14 cellular contexts compared by ENCODE assay signal in the genomic region with DNA sequence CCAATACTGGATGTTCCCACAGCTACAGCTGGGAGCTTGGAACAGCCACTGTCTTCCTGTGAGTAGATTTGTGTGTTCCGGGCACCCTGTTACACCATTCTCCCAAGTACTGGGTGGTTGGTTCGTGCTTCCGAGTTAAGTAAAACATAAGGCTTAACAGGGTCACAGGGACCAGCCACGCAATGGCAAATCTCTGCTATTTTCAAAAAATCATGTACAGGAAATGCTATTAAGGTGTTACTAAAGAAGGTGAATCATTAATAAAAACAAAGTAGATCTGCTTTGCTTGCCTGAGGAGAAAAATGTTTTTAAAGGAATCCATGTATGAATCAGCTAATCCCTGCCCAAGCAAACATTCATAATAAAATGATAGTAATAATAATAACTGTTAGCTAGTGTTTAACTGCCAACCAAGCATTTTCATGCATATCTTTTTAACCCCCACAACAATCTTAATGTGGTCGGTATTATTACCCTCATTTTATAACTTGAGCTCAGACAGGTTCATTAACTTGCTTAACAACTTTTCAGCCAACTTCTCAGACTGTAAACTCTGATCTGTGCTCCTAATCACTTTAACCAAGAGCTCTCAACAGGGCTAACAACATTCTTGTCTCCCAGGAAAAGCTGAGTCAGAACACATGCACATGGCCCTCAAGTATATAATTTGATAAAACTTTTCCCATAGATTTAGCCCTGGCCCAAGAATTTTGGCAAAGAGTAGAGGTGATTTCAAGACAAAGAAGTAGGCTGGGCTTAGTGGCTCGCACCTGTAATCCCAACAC. TPM values are rescaled to one million over a fixed set of nuclear protein-coding genes. Genes with fewer than 3 reads are reported as not detected.
A peak's percentile ranks its signal among the peaks of the same experiment; 100 is the strongest.
DNase-seq lines count a peak whose midpoint lies in the region; ATAC-seq, FAIRE-seq and TF ChIP-seq lines count a peak whose summit lies in the region.
"Had no signal": no experiment of that assay in that cellular context is flagged by ENCODE, and none has a peak within 500 bp of the region (broad histone marks: within the 10 kb centered on the region; RNA-seq: fewer than 3 reads in every experiment).

No MANE protein-coding gene starts in this region.

- TF ChIP-seq CTCF in bronchial epithelial cell (IDR thresholded peaks at IDR 0.05; ENCODE audit: insufficient read depth, low read length, severe bottlenecking) = no peak
- no peak for TF ChIP-seq CTCF in kidney (IDR thresholded peaks at IDR 0.05; ENCODE audit: borderline replicate concordance, extremely low read depth, insufficient read depth)
- no peak for TF ChIP-seq CTCF in thyroid gland (IDR thresholded peaks at IDR 0.05)

- 68 to 71% methylated on average over 6 of the region's 6 CpGs for WGBS in thyroid gland, 2 donors

- H3K4me3 ChIP-seq in bronchial epithelial cell (ENCODE audit: low read depth, low read length) = peak overlapping the region; percentile 6
- H3K4me3 ChIP-seq in kidney (ENCODE audit: low read length in 2 of 2) = no peak overlapping the region
- H3K4me3 ChIP-seq in thyroid gland (replicated peaks in 1 of 3) = no peak overlapping the region

- no peaks in the 10 kb centered on the region for H3K9me3 ChIP-seq in kidney (ENCODE audit: control insufficient read depth in 1 of 2, low read length in 2 of 2)
- H3K9me3 ChIP-seq in thyroid gland = no peaks in the 10 kb centered on the region

- no peak for TF ChIP-seq POLR2A in thyroid gland (IDR thresholded peaks at IDR 0.05)

- H3K27me3 ChIP-seq in bronchial epithelial cell (ENCODE audit: control insufficient read depth, insufficient read depth, low read length) = no peaks in the 10 kb centered on the region
- H3K27me3 ChIP-seq in thyroid gland = no peaks in the 10 kb centered on the region

- DNase-seq in LHCN-M2 (ENCODE audit: low read depth) (peak; percentile 34), bronchial epithelial cell (ENCODE audit: low read depth) (peak; percentile 88), kidney (no peak), thyroid gland (peak; percentile 18)
- DNase-seq: CD4-positive, alpha-beta T cell; cerebellar nuclear complex; GF-D8; NCI-H2227 treated with DMSO at 0.1 percent for 48 hours; T-cell had no signal

- FAIRE-seq in bronchial epithelial cell (lab: Jason Lieb, UNC) (no peak), kidney (lab: Jason Lieb, UNC) (no peak)
- FAIRE-seq: GM19239 had no signal

- ATAC-seq in GM18909 (IDR thresholded peaks at IDR 0.05; ENCODE audit: poor library complexity, unreplicated experiment) (no peak), HG03457 (IDR thresholded peaks at IDR 0.05; ENCODE audit: unreplicated experiment) (no peak), HG02870 (IDR thresholded peaks at IDR 0.05; ENCODE audit: unreplicated experiment) (no peak)
- ATAC-seq: T-cell had no signal

- intact Hi-C loops in kidney (cut with DNase I) (no loop called here), thyroid gland (cut with DNase I) (no loop called here)

- peaks cover 8 to 9% of the 10 kb centered on the region in 2 donors for H3K4me1 ChIP-seq in kidney (ENCODE audit: control insufficient read depth in 1 of 2, insufficient read depth in 1 of 2, low read depth in 1 of 2, low read length in 2 of 2)
- peaks cover 4 to 13% of the 10 kb centered on the region in 2 donors for H3K4me1 ChIP-seq in thyroid gland

- no peak overlapping the region for H3K9ac ChIP-seq in kidney (ENCODE audit: low read length in 2 of 2)

- peak overlapping the region; percentile 13 to 23 for H3K27ac ChIP-seq in kidney (ENCODE audit: low read depth in 2 of 2, low read length in 2 of 2)
- H3K27ac ChIP-seq in thyroid gland = peak overlapping the region; percentile 31 to 69 (median 61)

- H3K36me3 ChIP-seq in bronchial epithelial cell (ENCODE audit: control insufficient read depth, insufficient read depth, low read length) (no peaks in the 10 kb centered on the region), kidney (ENCODE audit: control insufficient read depth in 1 of 2, insufficient read depth in 2 of 2, low read length in 2 of 2) (no peaks in the 10 kb centered on the region), thyroid gland (no peaks in the 10 kb centered on the region)

RNA-seq across cellular contexts. Expression of gene C2CD4A, which starts 2.7 kb away (rescaled TPM):
- total RNA-seq in LHCN-M2 (2014; rRNA removed) (not detected in 2 replicates), bronchial epithelial cell (0.53 and 1.3 TPM in 2 replicates), kidney (5.3 TPM), thyroid gland (under 1 TPM in 3 of 4 donors, not detected in 1; 0.22 to 0.39 (median 0.25) TPM)
- not detected for polyA plus RNA-seq in LHCN-M2 (2012)
- 0.17 TPM for polyA plus RNA-seq in kidney (ENCODE audit: insufficient read depth, low read depth, low replicate concordance)
- total RNA-seq: fibroblast of lung, T-cell had no signal
- polyA plus RNA-seq: fibroblast of lung had no signal

RNA-seq across cellular contexts. Expression of gene VPS13C, which starts 3.8 kb away (rescaled TPM):
- total RNA-seq in LHCN-M2 (2014; rRNA removed) (26.5 and 35.4 TPM in 2 replicates), bronchial epithelial cell (35.0 and 40.2 TPM in 2 replicates), kidney (106 TPM), thyroid gland (100 to 1,000 TPM in 3 of 4 donors, 10 to 100 TPM in 1; 99.4 to 159 (median 119) TPM)
- polyA plus RNA-seq in LHCN-M2 (2012) = 5.1 TPM
- polyA plus RNA-seq in kidney (ENCODE audit: insufficient read depth, low read depth, low replicate concordance) = 12.5 TPM
